In genomic region chr4:136036744-136037143, GRCh38 we compare ENCODE assay signal across 15 cellular contexts.
DNase-seq lines count a peak whose midpoint lies in the region; ATAC-seq and TF ChIP-seq lines count a peak whose summit lies in the region.
"Had no signal": no experiment of that assay in that cellular context is flagged by ENCODE, and none has a peak within 500 bp of the region (broad histone marks: within the 10 kb centered on the region; RNA-seq: fewer than 3 reads in every experiment).

No MANE protein-coding gene starts in this region.

- no peaks in the 10 kb centered on the region for H3K36me3 Mint-ChIP-seq in endodermal cell (ENCODE audit: low read depth)
- H3K36me3 Mint-ChIP-seq in activated T-helper 2 cell treated with anti-CD3 and anti-CD28 coated beads, Interferon-gamma antibody, Interleukin-2, Interleukin-4, amounts not matched to agents 10 μg/mL and 5 μg/mL and 100 μg/mL, durations not matched to agents 14 hours and 24 hours and 36 hours (ENCODE audit: low read depth) = no peaks in the 10 kb centered on the region
- H3K36me3 Mint-ChIP-seq: natural killer cell had no signal

- H3K4me1 ChIP-seq in left lung = no peaks in the 10 kb centered on the region
- no peaks in the 10 kb centered on the region for H3K4me1 ChIP-seq in endodermal cell (ENCODE audit: control insufficient read depth, insufficient read depth, low read length)
- H3K4me1 ChIP-seq in upper lobe of right lung = no peaks in the 10 kb centered on the region
- H3K4me1 ChIP-seq: esophagus squamous epithelium had no signal

- H3K27ac ChIP-seq in left lung (no peak overlapping the region), endodermal cell (ENCODE audit: low read depth, low read length) (no peak overlapping the region), upper lobe of right lung (no peak overlapping the region)
- H3K27ac ChIP-seq: cardiac muscle cell, esophagus squamous epithelium had no signal

- DNase-seq in EL (peak; percentile 35), NCI-H460 (ENCODE audit: extremely low read depth, low read depth) (peak; percentile 13), brain pericyte (ENCODE audit: low read depth, low spot score) (peak; percentile 59), left lung (no peak), cerebellum (ENCODE audit: low spot score) (no peak), endodermal cell (no peak), upper lobe of right lung (no peak)
- DNase-seq in activated T-helper 2 cell treated with anti-CD3 and anti-CD28 coated beads, Interferon-gamma antibody, Interleukin-2, Interleukin-4, amounts not matched to agents 10 μg/mL and 5 μg/mL and 100 μg/mL, durations not matched to agents 14 hours and 24 hours and 36 hours (ENCODE audit: low spot score) = no peak
- DNase-seq: CD4-positive, alpha-beta T cell; esophagus squamous epithelium; Karpas-422; natural killer cell; NCI-H345 had no signal

- TF ChIP-seq CTCF in left lung (IDR thresholded peaks at IDR 0.05) (no peak), endodermal cell (conservative IDR thresholded peaks at IDR 0.05) (no peak), upper lobe of right lung (IDR thresholded peaks at IDR 0.05) (no peak)

- WGBS in endodermal cell (ENCODE audit: insufficient coverage in 1 of 2, insufficient read length in 1 of 2), 2 experiments = 92% methylated on average over 1 of the region's 1 CpG; no CpG with 5 or more reads in 1 of the 2 experiments

- H3K27ac Mint-ChIP-seq in endodermal cell = no peak overlapping the region
- H3K27ac Mint-ChIP-seq in activated T-helper 2 cell treated with anti-CD3 and anti-CD28 coated beads, Interferon-gamma antibody, Interleukin-2, Interleukin-4, amounts not matched to agents 10 μg/mL and 5 μg/mL and 100 μg/mL, durations not matched to agents 14 hours and 24 hours and 36 hours = no peak overlapping the region
- H3K27ac Mint-ChIP-seq: CD4-positive, alpha-beta T cell; GM23338; natural killer cell had no signal

- H3K9ac ChIP-seq in endodermal cell (ENCODE audit: extremely low read depth, low read length, poor library complexity, severe bottlenecking) = no peak overlapping the region

- no peaks in the 10 kb centered on the region for H3K36me3 ChIP-seq in left lung
- H3K36me3 ChIP-seq in endodermal cell (ENCODE audit: control insufficient read depth, insufficient read depth, low read length) = no peaks in the 10 kb centered on the region
- H3K36me3 ChIP-seq in upper lobe of right lung = no peaks in the 10 kb centered on the region
- H3K36me3 ChIP-seq: cardiac muscle cell, esophagus squamous epithelium had no signal

- H3K4me3 Mint-ChIP-seq in endodermal cell = no peak overlapping the region
- H3K4me3 Mint-ChIP-seq in activated T-helper 2 cell treated with anti-CD3 and anti-CD28 coated beads, Interferon-gamma antibody, Interleukin-2, Interleukin-4, amounts not matched to agents 10 μg/mL and 5 μg/mL and 100 μg/mL, durations not matched to agents 14 hours and 24 hours and 36 hours (ENCODE audit: low read depth) = no peak overlapping the region
- H3K4me3 Mint-ChIP-seq: CD4-positive, alpha-beta T cell; GM23338; natural killer cell had no signal

- H3K4me1 Mint-ChIP-seq in endodermal cell = peaks cover 8% of the 10 kb centered on the region
- no peaks in the 10 kb centered on the region for H3K4me1 Mint-ChIP-seq in activated T-helper 2 cell treated with anti-CD3 and anti-CD28 coated beads, Interferon-gamma antibody, Interleukin-2, Interleukin-4, amounts not matched to agents 10 μg/mL and 5 μg/mL and 100 μg/mL, durations not matched to agents 14 hours and 24 hours and 36 hours (ENCODE audit: low read depth)
- H3K4me1 Mint-ChIP-seq: natural killer cell had no signal

- ATAC-seq in left lung = peak; percentile 17
- no peak for ATAC-seq in upper lobe of right lung
- ATAC-seq: GM23338, natural killer cell had no signal

- no peaks in the 10 kb centered on the region for H3K27me3 ChIP-seq in left lung
- H3K27me3 ChIP-seq in endodermal cell (ENCODE audit: control insufficient read depth, insufficient read depth, low read length, poor library complexity, severe bottlenecking) = no peaks in the 10 kb centered on the region
- H3K27me3 ChIP-seq in upper lobe of right lung = no peaks in the 10 kb centered on the region
- H3K27me3 ChIP-seq: cardiac muscle cell, esophagus squamous epithelium had no signal

- peaks cover 5% of the 10 kb centered on the region for H3K9me3 Mint-ChIP-seq in endodermal cell
- peaks cover 8% of the 10 kb centered on the region for H3K9me3 Mint-ChIP-seq in activated T-helper 2 cell treated with anti-CD3 and anti-CD28 coated beads, Interferon-gamma antibody, Interleukin-2, Interleukin-4, amounts not matched to agents 10 μg/mL and 5 μg/mL and 100 μg/mL, durations not matched to agents 14 hours and 24 hours and 36 hours
- H3K9me3 Mint-ChIP-seq: GM23338 had no signal

- intact Hi-C loops in left lung (cut with DNase I) = no loop called here
- intact Hi-C loops in upper lobe of right lung (cut with DNase I) = no loop called here
- intact Hi-C loops in activated T-helper 2 cell treated with anti-CD3 and anti-CD28 coated beads, Interferon-gamma antibody, Interleukin-2, Interleukin-4, amounts not matched to agents 10 μg/mL and 5 μg/mL and 100 μg/mL, durations not matched to agents 14 hours and 24 hours and 36 hours (cut with micrococcal nuclease) = no loop called here

- H3K9me3 ChIP-seq in left lung (no peaks in the 10 kb centered on the region), endodermal cell (ENCODE audit: control insufficient read depth, low read length) (peaks cover 11% of the 10 kb centered on the region), upper lobe of right lung (no peaks in the 10 kb centered on the region)
- H3K9me3 ChIP-seq: esophagus squamous epithelium had no signal

- H3K27me3 Mint-ChIP-seq in endodermal cell (ENCODE audit: insufficient read depth) = no peaks in the 10 kb centered on the region
- H3K27me3 Mint-ChIP-seq in activated T-helper 2 cell treated with anti-CD3 and anti-CD28 coated beads, Interferon-gamma antibody, Interleukin-2, Interleukin-4, amounts not matched to agents 10 μg/mL and 5 μg/mL and 100 μg/mL, durations not matched to agents 14 hours and 24 hours and 36 hours (ENCODE audit: low read depth) = no peaks in the 10 kb centered on the region
- H3K27me3 Mint-ChIP-seq: CD4-positive, alpha-beta T cell had no signal

- H3K4me3 ChIP-seq in left lung = no peak overlapping the region
- no peak overlapping the region for H3K4me3 ChIP-seq in endodermal cell (ENCODE audit: low read length)
- no peak overlapping the region for H3K4me3 ChIP-seq in upper lobe of right lung
- H3K4me3 ChIP-seq: cardiac muscle cell, esophagus squamous epithelium, GM23338 had no signal

Comparison
In these comparisons a context has a peak if more than half of its experiments do, and no peak if none do; other contexts are left out.
1. DNase-seq: peak in EL (single experiment), NCI-H460 (single experiment) and brain pericyte (single experiment); none in left lung (0 of 2), cerebellum (single experiment), endodermal cell (single experiment), upper lobe of right lung (single experiment) and activated T-helper 2 cell treated with anti-CD3 and anti-CD28 coated beads, Interferon-gamma antibody, Interleukin-2, Interleukin-4, amounts not matched to agents 10 μg/mL and 5 μg/mL and 100 μg/mL, durations not matched to agents 14 hours and 24 hours and 36 hours (single experiment).